ENCODE assay signal across 16 cellular contexts in the genomic region with DNA sequence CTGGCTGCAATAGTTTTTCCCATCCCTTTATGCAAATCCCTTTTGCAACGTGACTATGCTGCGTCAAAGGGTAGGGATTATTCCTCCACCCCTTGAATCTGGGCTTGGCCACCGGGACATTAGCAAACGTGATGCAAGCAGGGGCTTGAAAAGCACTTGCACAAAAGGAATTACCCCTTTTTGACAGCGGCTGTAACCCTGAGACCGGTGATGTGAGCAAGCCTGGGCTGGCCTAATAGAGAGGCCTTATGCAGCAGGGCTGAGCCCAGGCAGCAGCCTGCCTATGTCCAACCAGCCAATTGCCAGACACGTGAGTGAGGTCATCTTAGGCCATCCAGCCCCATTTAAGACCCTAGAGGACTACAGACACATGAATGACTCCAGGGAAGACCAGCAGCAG. TPM values are rescaled to one million over a fixed set of nuclear protein-coding genes. Genes with fewer than 3 reads are reported as not detected.
DNase-seq lines count a peak whose midpoint lies in the region; ATAC-seq and TF ChIP-seq lines count a peak whose summit lies in the region.
"Had no signal": no experiment of that assay in that cellular context is flagged by ENCODE, and none has a peak within 500 bp of the region (broad histone marks: within the 10 kb centered on the region; RNA-seq: fewer than 3 reads in every experiment).

No MANE protein-coding gene starts in this region.

- H3K79me1 ChIP-seq in mesendoderm (ENCODE audit: low read length), result no peaks in the 10 kb centered on the region

- H3K9me3 Mint-ChIP-seq in natural killer cell (no peaks in the 10 kb centered on the region), WTC11 (peaks cover 17% of the 10 kb centered on the region)
- no peaks in the 10 kb centered on the region for H3K9me3 Mint-ChIP-seq in natural killer cell treated with Interleukin-12 subunit alpha and Interleukin-12 subunit beta and Interleukin-15 and Interleukin-18, amount 100 ng/mL, for 72 hours
- peaks cover 0 to 4% (median 0%) of the 10 kb centered on the region in 11 donors for H3K9me3 Mint-ChIP-seq in naive thymus-derived CD4-positive, alpha-beta T cell
- H3K9me3 Mint-ChIP-seq: CD8-positive, alpha-beta memory T cell had no signal

- H2AK5ac ChIP-seq in mesendoderm (ENCODE audit: low read length), result no peak overlapping the region

- H3K36me3 ChIP-seq in mesendoderm (ENCODE audit: control insufficient read depth, insufficient read depth, low read length), result no peaks in the 10 kb centered on the region
- no peaks in the 10 kb centered on the region for H3K36me3 ChIP-seq in naive thymus-derived CD4-positive, alpha-beta T cell (ENCODE audit: control insufficient read depth in 2 of 3, insufficient read depth in 3 of 3, low read length in 3 of 3)

- WGBS in mesendoderm (ENCODE audit: extremely low coverage, insufficient coverage, low lambda C conversion rate), result no CpG with 5 or more reads among the region's 7 CpGs

- H3K27ac Mint-ChIP-seq in natural killer cell, result no peak overlapping the region
- no peak overlapping the region for H3K27ac Mint-ChIP-seq in natural killer cell treated with Interleukin-12 subunit alpha and Interleukin-12 subunit beta and Interleukin-15 and Interleukin-18, amount 100 ng/mL, for 72 hours
- peak overlapping the region; percentile 17; the same call in 1 of the 2 replicates for H3K27ac Mint-ChIP-seq in WTC11
- H3K27ac Mint-ChIP-seq in naive thymus-derived CD4-positive, alpha-beta T cell, result no peak overlapping the region
- H3K27ac Mint-ChIP-seq: CD8-positive, alpha-beta memory T cell; T-helper 17 cell had no signal

- H3K4ac ChIP-seq in mesendoderm (ENCODE audit: low read depth, low read length), result no peak overlapping the region

- intact Hi-C loops in natural killer cell (cut with micrococcal nuclease), result no loop called here
- intact Hi-C loops in naive thymus-derived CD4-positive, alpha-beta T cell (cut with micrococcal nuclease), result no loop called here

- H2BK15ac ChIP-seq in mesendoderm (replicated peaks; ENCODE audit: low read depth), result no peak overlapping the region

- H3K4me3 ChIP-seq in mesendoderm (ENCODE audit: low read length), result no peak overlapping the region
- H3K4me3 ChIP-seq in naive thymus-derived CD4-positive, alpha-beta T cell (ENCODE audit: low read length), result no peak overlapping the region
- H3K4me3 ChIP-seq: body of pancreas, coronary artery had no signal

- DNase-seq in natural killer cell (no peak), WTC11 (ENCODE audit: low spot score) (no peak), mesendoderm (peak; percentile 26), GOT3 (lab: John Stamatoyannopoulos, UW) (no peak), SIG-M5 (lab: John Stamatoyannopoulos, UW) (no peak)
- no peak for DNase-seq in natural killer cell treated with Interleukin-12 subunit alpha and Interleukin-12 subunit beta and Interleukin-15 and Interleukin-18, amount 100 ng/mL, for 72 hours (ENCODE audit: low spot score)
- no peak for DNase-seq in activated CD8-positive, alpha-beta memory T cell treated with anti-CD3 and anti-CD28 coated beads for 24 hours
- DNase-seq in naive thymus-derived CD4-positive, alpha-beta T cell, result no peak
- DNase-seq: body of pancreas, IMR-90, Right ventricle myocardium superior, T-helper 17 cell had no signal

- H3K4me1 Mint-ChIP-seq in natural killer cell (peaks cover 3% of the 10 kb centered on the region in 2 donors), WTC11 (0 out of 2 replicates have a peak, but pooled peaks cover 2% of the 10 kb centered on the region)
- H3K4me1 Mint-ChIP-seq in natural killer cell treated with Interleukin-12 subunit alpha and Interleukin-12 subunit beta and Interleukin-15 and Interleukin-18, amount 100 ng/mL, for 72 hours (ENCODE audit: low read depth in 2 of 2), result peaks cover 3 to 12% of the 10 kb centered on the region in 2 donors
- H3K4me1 Mint-ChIP-seq in naive thymus-derived CD4-positive, alpha-beta T cell, result peaks cover 6 to 22% (median 16%) of the 10 kb centered on the region in 7 donors

- CTCF ChIA-PET in WTC11 (lab: Charles Lee), result no interaction called here
- CTCF ChIA-PET in naive thymus-derived CD4-positive, alpha-beta T cell (lab: Charles Lee), result no interaction called here

- no peaks in the 10 kb centered on the region for H3K27me3 ChIP-seq in mesendoderm (ENCODE audit: insufficient read depth, low read length, poor library complexity)
- H3K27me3 ChIP-seq in naive thymus-derived CD4-positive, alpha-beta T cell (ENCODE audit: control insufficient read depth in 2 of 2, insufficient read depth in 2 of 2, low read length in 2 of 2), result no peaks in the 10 kb centered on the region
- H3K27me3 ChIP-seq: body of pancreas had no signal

- no peak overlapping the region for H3K9ac ChIP-seq in mesendoderm (ENCODE audit: low read length)

- no peak overlapping the region for H4K5ac ChIP-seq in mesendoderm (ENCODE audit: low read length)

- no peak overlapping the region for H2BK120ac ChIP-seq in mesendoderm (ENCODE audit: low read depth, low read length)

- no peaks in the 10 kb centered on the region for H3K36me3 Mint-ChIP-seq in natural killer cell
- H3K36me3 Mint-ChIP-seq in natural killer cell treated with Interleukin-12 subunit alpha and Interleukin-12 subunit beta and Interleukin-15 and Interleukin-18, amount 100 ng/mL, for 72 hours, result no peaks in the 10 kb centered on the region
- H3K36me3 Mint-ChIP-seq in WTC11, result peaks cover 16% of the 10 kb centered on the region
- H3K36me3 Mint-ChIP-seq in naive thymus-derived CD4-positive, alpha-beta T cell, result peaks cover 0 to 7% (median 0%) of the 10 kb centered on the region in 5 donors
- H3K36me3 Mint-ChIP-seq: activated naive CD8-positive, alpha-beta T cell; CD8-positive, alpha-beta memory T cell had no signal

- no peak for TF ChIP-seq CTCF in natural killer cell (IDR thresholded peaks at IDR 0.05)
- TF ChIP-seq CTCF in WTC11 (IDR thresholded peaks at IDR 0.05), result no peak

- peaks cover 5 to 8% of the 10 kb centered on the region in 2 donors for H3K27me3 Mint-ChIP-seq in natural killer cell (ENCODE audit: low read depth in 2 of 2)
- H3K27me3 Mint-ChIP-seq in natural killer cell treated with Interleukin-12 subunit alpha and Interleukin-12 subunit beta and Interleukin-15 and Interleukin-18, amount 100 ng/mL, for 72 hours, result peaks cover 3 to 12% of the 10 kb centered on the region in 2 donors
- peaks cover 5% of the 10 kb centered on the region for H3K27me3 Mint-ChIP-seq in WTC11 (ENCODE audit: low read depth)
- H3K27me3 Mint-ChIP-seq in naive thymus-derived CD4-positive, alpha-beta T cell, result peaks cover 0 to 9% (median 0%) of the 10 kb centered on the region in 5 donors
- H3K27me3 Mint-ChIP-seq: activated naive CD8-positive, alpha-beta T cell had no signal

- POLR2A ChIA-PET in WTC11 (lab: Charles Lee), result no interaction called here
- POLR2A ChIA-PET in naive thymus-derived CD4-positive, alpha-beta T cell (lab: Charles Lee), result no interaction called here

- H3K4me1 ChIP-seq in mesendoderm (ENCODE audit: control insufficient read depth, low read depth, low read length), result no peaks in the 10 kb centered on the region
- peaks cover 0 to 7% of the 10 kb centered on the region in 2 donors for H3K4me1 ChIP-seq in naive thymus-derived CD4-positive, alpha-beta T cell (ENCODE audit: control insufficient read depth in 2 of 2, insufficient read depth in 2 of 2, low read length in 2 of 2)
- H3K4me1 ChIP-seq: body of pancreas had no signal

- H3K18ac ChIP-seq in mesendoderm (ENCODE audit: low read length), result no peak overlapping the region

- H3K4me3 Mint-ChIP-seq in natural killer cell (peak overlapping the region; percentile 45), WTC11 (no peak overlapping the region)
- H3K4me3 Mint-ChIP-seq in natural killer cell treated with Interleukin-12 subunit alpha and Interleukin-12 subunit beta and Interleukin-15 and Interleukin-18, amount 100 ng/mL, for 72 hours, result no peak overlapping the region
- H3K4me3 Mint-ChIP-seq in naive thymus-derived CD4-positive, alpha-beta T cell, result peak overlapping the region in 2 of 10 donors; percentile 51 to 66
- H3K4me3 Mint-ChIP-seq: CD8-positive, alpha-beta memory T cell; T-helper 17 cell had no signal

- no peaks in the 10 kb centered on the region for H3K79me2 ChIP-seq in mesendoderm (ENCODE audit: control insufficient read depth, insufficient read depth, low read length)

- H4K8ac ChIP-seq in mesendoderm (ENCODE audit: low read depth, low read length), result no peak overlapping the region

- H3K27ac ChIP-seq in mesendoderm (ENCODE audit: low read depth, low read length), result no peak overlapping the region
- H3K27ac ChIP-seq in naive thymus-derived CD4-positive, alpha-beta T cell (ENCODE audit: low read depth, low read length), result no peak overlapping the region
- H3K27ac ChIP-seq: body of pancreas, coronary artery had no signal

- H3K56ac ChIP-seq in mesendoderm (ENCODE audit: low read length), result no peak overlapping the region

- H3K4me2 ChIP-seq in mesendoderm (ENCODE audit: low read length), result no peak overlapping the region

- H3K23ac ChIP-seq in mesendoderm (ENCODE audit: low read length), result no peak overlapping the region

- H2BK5ac ChIP-seq in mesendoderm (ENCODE audit: low read length), result no peak overlapping the region

- H3K9me3 ChIP-seq in naive thymus-derived CD4-positive, alpha-beta T cell (ENCODE audit: control insufficient read depth in 2 of 3, low read length in 3 of 3), result no peaks in the 10 kb centered on the region
- H3K9me3 ChIP-seq: body of pancreas had no signal

- ATAC-seq in natural killer cell (no peak), WTC11 (no peak; the same call in 1 of the 2 replicates)
- no peak for ATAC-seq in natural killer cell treated with Interleukin-12 subunit alpha and Interleukin-12 subunit beta and Interleukin-15 and Interleukin-18, amount 100 ng/mL, for 72 hours
- ATAC-seq in naive thymus-derived CD4-positive, alpha-beta T cell, result no peak
- ATAC-seq: body of pancreas; stimulated activated naive CD8-positive, alpha-beta T cell treated with anti-CD3 and anti-CD28 coated beads, Interleukin-15, Interleukin-2, amounts not matched to agents 100 U/mL and 50 U/mL, for 24 hours; T-helper 17 cell had no signal

TF ChIP-seq in WTC11, 78 proteins besides CTCF, POLR2A, EP300 and RAD21 (continues in another document):
- TF ChIP-seq ZNF263 (CRISPR knock-in tag; IDR thresholded peaks at IDR 0.05; ENCODE audit: low read depth), result no peak

RNA-seq across cellular contexts. Expression of a gene that starts 30.4 kb away (rescaled TPM):
- total RNA-seq in natural killer cell (100 to 1,000 TPM; 138 to 176 (median 165) TPM), WTC11 (2021) (113 to 115 TPM (median 114 TPM) in 3 replicates)
- 100 to 1,000 TPM; 192 to 217 TPM for total RNA-seq in natural killer cell treated with Interleukin-12 subunit alpha and Interleukin-12 subunit beta and Interleukin-15 and Interleukin-18, amount 100 ng/mL, for 72 hours
- polyA plus RNA-seq in mesendoderm (2013, experiment 1 of 2), result 66.9 TPM
- 65.3 TPM for polyA plus RNA-seq in mesendoderm (2013, experiment 2 of 2)
- 100 to 1,000 TPM; 112 to 156 (median 140) TPM for total RNA-seq in naive thymus-derived CD4-positive, alpha-beta T cell
- 10 to 100 TPM; 15.8 to 16.8 TPM for polyA plus RNA-seq in naive thymus-derived CD4-positive, alpha-beta T cell

RNA-seq across cellular contexts. Expression of a gene that starts 51.4 kb away (rescaled TPM):
- total RNA-seq in natural killer cell (10 to 100 TPM; 27.9 to 36.9 (median 32.0) TPM), WTC11 (2021) (45.9 to 54.1 TPM (median 51.1 TPM) in 3 replicates)
- 10 to 100 TPM; 29.7 to 53.8 TPM for total RNA-seq in natural killer cell treated with Interleukin-12 subunit alpha and Interleukin-12 subunit beta and Interleukin-15 and Interleukin-18, amount 100 ng/mL, for 72 hours
- 52.7 TPM for polyA plus RNA-seq in mesendoderm (2013, experiment 1 of 2)
- polyA plus RNA-seq in mesendoderm (2013, experiment 2 of 2), result 52.8 TPM
- 10 to 100 TPM; 33.5 to 67.7 (median 52.7) TPM for total RNA-seq in naive thymus-derived CD4-positive, alpha-beta T cell
- 10 to 100 TPM; 21.0 to 31.4 TPM for polyA plus RNA-seq in naive thymus-derived CD4-positive, alpha-beta T cell
